In genomic region chr22:27218012-27218483, GRCh38 we compare ENCODE assay signal across 32 cellular contexts.
DNase-seq lines count a peak whose midpoint lies in the region; ATAC-seq and TF ChIP-seq lines count a peak whose summit lies in the region.
"Had no signal": no experiment of that assay in that cellular context is flagged by ENCODE, and none has a peak within 500 bp of the region (broad histone marks: within the 10 kb centered on the region; RNA-seq: fewer than 3 reads in every experiment).

No MANE protein-coding gene starts in this region.

- H3K36me3 Mint-ChIP-seq in nephron (ENCODE audit: low read depth) = no peaks in the 10 kb centered on the region
- H3K36me3 Mint-ChIP-seq in CD4-positive, alpha-beta memory T cell = no peaks in the 10 kb centered on the region
- H3K36me3 Mint-ChIP-seq: activated naive CD8-positive, alpha-beta T cell treated with anti-CD3 and anti-CD28 coated beads for 36 hours; CD8-positive, alpha-beta T cell; naive thymus-derived CD4-positive, alpha-beta T cell had no signal

- H3K4me1 Mint-ChIP-seq in nephron = peaks cover 57% of the 10 kb centered on the region
- H3K4me1 Mint-ChIP-seq in CD4-positive, alpha-beta memory T cell = no peaks in the 10 kb centered on the region
- H3K4me1 Mint-ChIP-seq: activated naive CD8-positive, alpha-beta T cell treated with anti-CD3 and anti-CD28 coated beads for 36 hours; naive thymus-derived CD4-positive, alpha-beta T cell had no signal

- no peaks in the 10 kb centered on the region for H3K36me3 ChIP-seq in left ventricle myocardium inferior
- H3K36me3 ChIP-seq in uterus = no peaks in the 10 kb centered on the region
- H3K36me3 ChIP-seq in CD4-positive, alpha-beta memory T cell (ENCODE audit: insufficient read depth, low read length) = no peaks in the 10 kb centered on the region
- no peaks in the 10 kb centered on the region for H3K36me3 ChIP-seq in vagina
- no peaks in the 10 kb centered on the region for H3K36me3 ChIP-seq in left lung
- H3K36me3 ChIP-seq: ascending aorta, ovary, SJCRH30 had no signal

- TF ChIP-seq CTCF in left ventricle myocardium inferior (IDR thresholded peaks at IDR 0.05; ENCODE audit: borderline replicate concordance) = no peak
- TF ChIP-seq CTCF in VCaP (conservative IDR thresholded peaks at IDR 0.05) = no peak; the same call in 1 of the 2 replicates
- no peak for TF ChIP-seq CTCF in nephron (IDR thresholded peaks at IDR 0.05; ENCODE audit: unreplicated experiment in 3 of 3)
- TF ChIP-seq CTCF in uterus (IDR thresholded peaks at IDR 0.05) = no peak
- TF ChIP-seq CTCF in vagina (IDR thresholded peaks at IDR 0.05) = no peak
- no peak for TF ChIP-seq CTCF in left lung (IDR thresholded peaks at IDR 0.05)

- no peak overlapping the region for H3K4me3 Mint-ChIP-seq in nephron
- H3K4me3 Mint-ChIP-seq in CD4-positive, alpha-beta memory T cell = no peak overlapping the region
- H3K4me3 Mint-ChIP-seq: activated naive CD8-positive, alpha-beta T cell treated with anti-CD3 and anti-CD28 coated beads for 36 hours; activated T-cell treated with anti-CD3 and anti-CD28 coated beads, Interleukin-2, amount 50 U/mL, for 24 hours; CD8-positive, alpha-beta T cell; naive thymus-derived CD4-positive, alpha-beta T cell had no signal

- H3K27me3 ChIP-seq in left ventricle myocardium inferior (ENCODE audit: low read depth) = peaks cover 81% of the 10 kb centered on the region
- H3K27me3 ChIP-seq in right cardiac atrium (ENCODE audit: control insufficient read depth, insufficient read depth) = no peaks in the 10 kb centered on the region
- H3K27me3 ChIP-seq in uterus = no peaks in the 10 kb centered on the region
- no peaks in the 10 kb centered on the region for H3K27me3 ChIP-seq in CD4-positive, alpha-beta memory T cell (ENCODE audit: insufficient read depth, low read length)
- no peaks in the 10 kb centered on the region for H3K27me3 ChIP-seq in vagina
- H3K27me3 ChIP-seq in left lung = peaks cover 0 to 6% of the 10 kb centered on the region in 2 donors
- H3K27me3 ChIP-seq: ascending aorta, ovary, SJCRH30 had no signal

- intact Hi-C loops in left ventricle myocardium inferior (cut with micrococcal nuclease) = no loop called here
- intact Hi-C loops in right cardiac atrium (cut with DNase I) = no loop called here
- intact Hi-C loops in uterus (cut with DNase I; ENCODE audit: low total_unique reads) = no loop called here
- intact Hi-C loops in CD4-positive, alpha-beta memory T cell (cut with micrococcal nuclease) = no loop called here
- intact Hi-C loops in vagina (cut with DNase I) = no loop called here
- intact Hi-C loops in left lung (cut with DNase I) = no loop called here

- H3K27me3 Mint-ChIP-seq in nephron (ENCODE audit: low read depth) = peaks cover 8% of the 10 kb centered on the region
- H3K27me3 Mint-ChIP-seq in CD4-positive, alpha-beta memory T cell = peaks cover 7 to 15% of the 10 kb centered on the region in 2 donors

- H3K27ac Mint-ChIP-seq in nephron = peak overlapping the region in 2 of 3 experiments; percentile 38 to 73
- no peak overlapping the region for H3K27ac Mint-ChIP-seq in CD4-positive, alpha-beta memory T cell
- H3K27ac Mint-ChIP-seq: activated naive CD8-positive, alpha-beta T cell treated with anti-CD3 and anti-CD28 coated beads for 36 hours; activated T-cell treated with anti-CD3 and anti-CD28 coated beads, Interleukin-2, amount 50 U/mL, for 24 hours; CD8-positive, alpha-beta T cell; naive thymus-derived CD4-positive, alpha-beta T cell had no signal

- no peak for TF ChIP-seq POLR2A in uterus (IDR thresholded peaks at IDR 0.05)
- TF ChIP-seq POLR2A in vagina (IDR thresholded peaks at IDR 0.05) = no peak

- ATAC-seq in right cardiac atrium = no peak
- ATAC-seq in left lung = no peak
- ATAC-seq: CD8-positive, alpha-beta T cell; naive thymus-derived CD4-positive, alpha-beta T cell had no signal

- peak overlapping the region; percentile 50 for H3K27ac ChIP-seq in left ventricle myocardium inferior (replicated peaks)
- H3K27ac ChIP-seq in right cardiac atrium (ENCODE audit: low read length) = no peak overlapping the region
- peak overlapping the region; percentile 79 for H3K27ac ChIP-seq in VCaP
- peak overlapping the region; percentile 3 to 53 for H3K27ac ChIP-seq in uterus
- H3K27ac ChIP-seq in CD4-positive, alpha-beta memory T cell (ENCODE audit: low read depth, low read length) = no peak overlapping the region
- H3K27ac ChIP-seq in vagina = no peak overlapping the region
- no peak overlapping the region for H3K27ac ChIP-seq in left lung
- H3K27ac ChIP-seq: ascending aorta, HL-60, KMS-11, SJCRH30 had no signal

- DNase-seq in left ventricle myocardium inferior (no peak), right cardiac atrium (no peak), uterus (no peak), vagina (ENCODE audit: extremely low spot score in 2 of 2) (no peak), left lung (no peak)
- DNase-seq in CD4-positive, alpha-beta memory T cell = no peak
- DNase-seq: activated CD4-positive, CD25-positive, alpha-beta regulatory T cell; activated effector memory CD4-positive, alpha-beta T cell treated with anti-CD3 and anti-CD28 coated beads, Interleukin-2, amount 50 U/mL, for 16 hours; activated naive CD8-positive, alpha-beta T cell treated with anti-CD3 and anti-CD28 coated beads for 36 hours; activated T-cell treated with anti-CD3 and anti-CD28 coated beads, Interleukin-2, amount 50 U/mL, for 24 hours; CD8-positive, alpha-beta T cell; DMS 273 treated with DMSO at 0.1 percent for 48 hours; effector CD4-positive, alpha-beta T cell; GDM1; HCEC 1CT; MM.1S; naive thymus-derived CD4-positive, alpha-beta T cell; NCI-H1417 treated with DMSO at 0.1 percent for 48 hours; NCI-H2029 treated with DMSO at 0.1 percent for 48 hours; NCI-H2227 treated with DMSO at 0.1 percent for 48 hours; NCI-H82; RPMI8226; SJCRH30; stimulated activated naive CD4-positive, alpha-beta T cell; T-helper 1 cell had no signal

- no peak overlapping the region for H3K4me3 ChIP-seq in left ventricle myocardium inferior
- H3K4me3 ChIP-seq in right cardiac atrium (ENCODE audit: low read length) = no peak overlapping the region
- H3K4me3 ChIP-seq in uterus = no peak overlapping the region
- no peak overlapping the region for H3K4me3 ChIP-seq in CD4-positive, alpha-beta memory T cell (ENCODE audit: low read length in 2 of 2)
- H3K4me3 ChIP-seq in vagina = no peak overlapping the region
- H3K4me3 ChIP-seq in left lung = no peak overlapping the region
- H3K4me3 ChIP-seq: ascending aorta, ovary, SJCRH30, smooth muscle cell had no signal

- no peaks in the 10 kb centered on the region for H3K9me3 Mint-ChIP-seq in nephron
- H3K9me3 Mint-ChIP-seq in CD4-positive, alpha-beta memory T cell = peaks cover 0 to 3% (median 0%) of the 10 kb centered on the region in 8 donors
- H3K9me3 Mint-ChIP-seq: activated naive CD8-positive, alpha-beta T cell treated with anti-CD3 and anti-CD28 coated beads for 36 hours; activated T-cell treated with anti-CD3 and anti-CD28 coated beads, Interleukin-2, amount 50 U/mL, for 24 hours; CD8-positive, alpha-beta T cell had no signal

- CTCF ChIA-PET in CD4-positive, alpha-beta memory T cell (lab: Charles Lee; ENCODE audit: partially characterized antibody) = no interaction called here

- H3K9me3 ChIP-seq in left ventricle myocardium inferior (replicated peaks) = peaks cover 7% of the 10 kb centered on the region
- no peaks in the 10 kb centered on the region for H3K9me3 ChIP-seq in right cardiac atrium (ENCODE audit: control insufficient read depth, low read length)
- no peaks in the 10 kb centered on the region for H3K9me3 ChIP-seq in uterus
- H3K9me3 ChIP-seq in CD4-positive, alpha-beta memory T cell (ENCODE audit: control insufficient read depth in 1 of 2, low read length in 2 of 2) = no peaks in the 10 kb centered on the region
- H3K9me3 ChIP-seq in vagina = no peaks in the 10 kb centered on the region
- no peaks in the 10 kb centered on the region for H3K9me3 ChIP-seq in left lung
- H3K9me3 ChIP-seq: ascending aorta, ovary, SJCRH30 had no signal

- 47% methylated on average over 8 of the region's 8 CpGs for WGBS in right cardiac atrium

- POLR2A ChIA-PET in CD4-positive, alpha-beta memory T cell (lab: Charles Lee; ENCODE audit: partially characterized antibody) = no interaction called here

- H3K4me1 ChIP-seq in left ventricle myocardium inferior (peaks cover 21% of the 10 kb centered on the region), right cardiac atrium (ENCODE audit: control insufficient read depth, insufficient read depth, low read length) (peaks cover 6% of the 10 kb centered on the region), uterus (no peaks in the 10 kb centered on the region), vagina (peaks cover 17% of the 10 kb centered on the region), left lung (peaks cover 3 to 9% of the 10 kb centered on the region in 2 donors)
- H3K4me1 ChIP-seq in CD4-positive, alpha-beta memory T cell (ENCODE audit: insufficient read depth, low read length) = no peaks in the 10 kb centered on the region

Comparison
In these comparisons a context has a peak if more than half of its experiments do, and no peak if none do; other contexts are left out.
1. H3K27ac ChIP-seq: peak in left ventricle myocardium inferior (single experiment), VCaP (single experiment) and uterus (2 of 2); none in right cardiac atrium (single experiment), CD4-positive, alpha-beta memory T cell (single experiment), vagina (single experiment) and left lung (0 of 2).
2. H3K27ac Mint-ChIP-seq: peak in nephron (2 of 3); none in CD4-positive, alpha-beta memory T cell (0 of 7).